9 cellular contexts compared by ENCODE assay signal in genomic region chr16:67965668-67966548, GRCh38. TPM values are rescaled to one million over a fixed set of nuclear protein-coding genes. Genes with fewer than 3 reads are reported as not detected.
A peak's percentile ranks its signal among the peaks of the same experiment; 100 is the strongest.
DNase-seq lines count a peak whose midpoint lies in the region; ATAC-seq and TF ChIP-seq lines count a peak whose summit lies in the region.
"Had no signal": no experiment of that assay in that cellular context is flagged by ENCODE, and none has a peak within 500 bp of the region (broad histone marks: within the 10 kb centered on the region; RNA-seq: fewer than 3 reads in every experiment).

No MANE protein-coding gene starts in this region.

- H3K4me2 ChIP-seq in mesendoderm (ENCODE audit: low read length): no peak overlapping the region

- H3K27me3 Mint-ChIP-seq in activated CD4-positive, alpha-beta T cell treated with anti-CD3 and anti-CD28 coated beads, Interleukin-2, amount 10 ng/mL, durations not matched to agents 24 days and 14 days: no peaks in the 10 kb centered on the region
- H3K27me3 Mint-ChIP-seq in type B pancreatic cell: peaks cover 7% of the 10 kb centered on the region

- H3K18ac ChIP-seq in mesendoderm (ENCODE audit: low read length): no peak overlapping the region

- WGBS in mesendoderm (ENCODE audit: extremely low coverage, insufficient coverage, low lambda C conversion rate): no CpG with 5 or more reads among the region's 11 CpGs

- no peaks in the 10 kb centered on the region for H3K27me3 ChIP-seq in mesendoderm (ENCODE audit: insufficient read depth, low read length, poor library complexity)

- TF ChIP-seq CTCF in choroid plexus epithelial cell (conservative IDR thresholded peaks at IDR 0.05; ENCODE audit: low read depth, low read length) (no peak), type B pancreatic cell (conservative IDR thresholded peaks at IDR 0.05) (no peak)

- H3K4me3 ChIP-seq in choroid plexus epithelial cell (ENCODE audit: low read depth, low read length): peak overlapping the region; percentile 84
- no peak overlapping the region for H3K4me3 ChIP-seq in mesendoderm (ENCODE audit: low read length)

- no peak overlapping the region for H2BK5ac ChIP-seq in mesendoderm (ENCODE audit: low read length)

- peaks cover 8% of the 10 kb centered on the region for H3K4me1 ChIP-seq in mesendoderm (ENCODE audit: control insufficient read depth, low read depth, low read length)

- no peak overlapping the region for H4K8ac ChIP-seq in mesendoderm (ENCODE audit: low read depth, low read length)

- peaks cover 18% of the 10 kb centered on the region for H3K79me2 ChIP-seq in mesendoderm (ENCODE audit: control insufficient read depth, insufficient read depth, low read length)

- no peak overlapping the region for H3K4me3 Mint-ChIP-seq in activated CD4-positive, alpha-beta T cell treated with anti-CD3 and anti-CD28 coated beads, Interleukin-2, amount 10 ng/mL, durations not matched to agents 24 days and 14 days
- peak overlapping the region; percentile 89 for H3K4me3 Mint-ChIP-seq in type B pancreatic cell

- H3K9ac ChIP-seq in mesendoderm (ENCODE audit: low read length): peak overlapping the region; percentile 53

- no peak overlapping the region for H2BK120ac ChIP-seq in mesendoderm (ENCODE audit: low read depth, low read length)

- peak overlapping the region; percentile 78 for H3K56ac ChIP-seq in mesendoderm (ENCODE audit: low read length)

- no peak overlapping the region for H3K23ac ChIP-seq in mesendoderm (ENCODE audit: low read length)

- H3K36me3 ChIP-seq in mesendoderm (ENCODE audit: control insufficient read depth, insufficient read depth, low read length): peaks cover 8% of the 10 kb centered on the region

- H3K4me1 Mint-ChIP-seq in activated CD4-positive, alpha-beta T cell treated with anti-CD3 and anti-CD28 coated beads, Interleukin-2, amount 10 ng/mL, durations not matched to agents 24 days and 14 days: peaks cover 24% of the 10 kb centered on the region
- peaks cover 28% of the 10 kb centered on the region for H3K4me1 Mint-ChIP-seq in type B pancreatic cell (ENCODE audit: unreplicated experiment)

- H4K5ac ChIP-seq in mesendoderm (ENCODE audit: low read length): no peak overlapping the region

- intact Hi-C loops in activated CD4-positive, alpha-beta T cell treated with anti-CD3 and anti-CD28 coated beads, Interleukin-2, amount 10 ng/mL, durations not matched to agents 24 days and 14 days (cut with micrococcal nuclease): no loop called here

- H3K36me3 Mint-ChIP-seq in activated CD4-positive, alpha-beta T cell treated with anti-CD3 and anti-CD28 coated beads, Interleukin-2, amount 10 ng/mL, durations not matched to agents 24 days and 14 days (ENCODE audit: low read depth): peaks cover 16% of the 10 kb centered on the region
- H3K36me3 Mint-ChIP-seq in type B pancreatic cell: peaks cover 12% of the 10 kb centered on the region

- peaks cover 24% of the 10 kb centered on the region for H3K79me1 ChIP-seq in mesendoderm (ENCODE audit: low read length)

- no peak overlapping the region for H2BK15ac ChIP-seq in mesendoderm (replicated peaks; ENCODE audit: low read depth)

- H2AK5ac ChIP-seq in mesendoderm (ENCODE audit: low read length): no peak overlapping the region

- H3K27ac ChIP-seq in mesendoderm (ENCODE audit: low read depth, low read length): no peak overlapping the region

- peak overlapping the region; percentile 41 for H3K27ac Mint-ChIP-seq in activated CD4-positive, alpha-beta T cell treated with anti-CD3 and anti-CD28 coated beads, Interleukin-2, amount 10 ng/mL, durations not matched to agents 24 days and 14 days
- peak overlapping the region; percentile 98 for H3K27ac Mint-ChIP-seq in type B pancreatic cell

- H3K4ac ChIP-seq in mesendoderm (ENCODE audit: low read depth, low read length): peak overlapping the region; percentile 8

- no peak for ATAC-seq in GM19023 (IDR thresholded peaks at IDR 0.05; ENCODE audit: unreplicated experiment)
- no peak for ATAC-seq in GM21515 (IDR thresholded peaks at IDR 0.05; ENCODE audit: unreplicated experiment)

- DNase-seq in activated CD4-positive, alpha-beta T cell treated with anti-CD3 and anti-CD28 coated beads, Interleukin-2, amount 10 ng/mL, durations not matched to agents 24 days and 14 days: no peak
- no peak for DNase-seq in activated CD4-positive, alpha-beta T cell treated with anti-CD3 and anti-CD28 coated beads, Interleukin-2, amount 50 U/mL, for 48 hours
- DNase-seq in choroid plexus epithelial cell (ENCODE audit: low read depth) (peak; percentile 48), mesendoderm (no peak), type B pancreatic cell (ENCODE audit: extremely low spot score, unreplicated experiment) (no peak), NCI-H446 (lab: John Stamatoyannopoulos, UW) (no peak)
- DNase-seq: retina had no signal

- no peaks in the 10 kb centered on the region for H3K9me3 Mint-ChIP-seq in activated CD4-positive, alpha-beta T cell treated with anti-CD3 and anti-CD28 coated beads, Interleukin-2, amount 10 ng/mL, durations not matched to agents 24 days and 14 days
- H3K9me3 Mint-ChIP-seq in type B pancreatic cell: no peaks in the 10 kb centered on the region

RNA-seq across cellular contexts. Expression of gene SLC12A4, which starts 2.5 kb away (rescaled TPM):
- 40.6 and 44.7 TPM in 2 replicates for total RNA-seq in activated CD4-positive, alpha-beta T cell treated with anti-CD3 and anti-CD28 coated beads, Interleukin-2, amount 10 ng/mL, durations not matched to agents 24 days and 14 days
- polyA plus RNA-seq in mesendoderm (2013, experiment 1 of 2): 19.6 TPM
- polyA plus RNA-seq in mesendoderm (2013, experiment 2 of 2): 17.4 TPM
- 48.1 and 68.8 TPM in 2 replicates for total RNA-seq in type B pancreatic cell (ENCODE audit: low replicate concordance)

RNA-seq across cellular contexts. Expression of gene DPEP3, which starts 14.4 kb away (rescaled TPM):
- not detected in 2 replicates for total RNA-seq in activated CD4-positive, alpha-beta T cell treated with anti-CD3 and anti-CD28 coated beads, Interleukin-2, amount 10 ng/mL, durations not matched to agents 24 days and 14 days
- 2.8 TPM for polyA plus RNA-seq in mesendoderm (2013, experiment 1 of 2)
- 3.8 TPM for polyA plus RNA-seq in mesendoderm (2013, experiment 2 of 2)
- not detected in 2 replicates for total RNA-seq in type B pancreatic cell (ENCODE audit: low replicate concordance)

RNA-seq across cellular contexts. Expression of gene LCAT, which starts 22.0 kb away (rescaled TPM):
- total RNA-seq in activated CD4-positive, alpha-beta T cell treated with anti-CD3 and anti-CD28 coated beads, Interleukin-2, amount 10 ng/mL, durations not matched to agents 24 days and 14 days: 16.5 and 18.2 TPM in 2 replicates
- polyA plus RNA-seq in mesendoderm (2013, experiment 1 of 2): 8.5 TPM
- polyA plus RNA-seq in mesendoderm (2013, experiment 2 of 2): 7.3 TPM
- 20.2 and 26.1 TPM in 2 replicates for total RNA-seq in type B pancreatic cell (ENCODE audit: low replicate concordance)

RNA-seq across cellular contexts. Expression of gene PSMB10, which starts 29.3 kb away (rescaled TPM):
- 211 and 214 TPM in 2 replicates for total RNA-seq in activated CD4-positive, alpha-beta T cell treated with anti-CD3 and anti-CD28 coated beads, Interleukin-2, amount 10 ng/mL, durations not matched to agents 24 days and 14 days
- polyA plus RNA-seq in mesendoderm (2013, experiment 1 of 2): 60.4 TPM
- 58.4 TPM for polyA plus RNA-seq in mesendoderm (2013, experiment 2 of 2)
- total RNA-seq in type B pancreatic cell (ENCODE audit: low replicate concordance): 51.9 and 68.8 TPM in 2 replicates

RNA-seq across cellular contexts. Expression of gene DPEP2, which starts 33.4 kb away (rescaled TPM):
- total RNA-seq in activated CD4-positive, alpha-beta T cell treated with anti-CD3 and anti-CD28 coated beads, Interleukin-2, amount 10 ng/mL, durations not matched to agents 24 days and 14 days: 1.7 and 2.3 TPM in 2 replicates
- polyA plus RNA-seq in mesendoderm (2013, experiment 1 of 2): not detected
- not detected for polyA plus RNA-seq in mesendoderm (2013, experiment 2 of 2)
- total RNA-seq in type B pancreatic cell (ENCODE audit: low replicate concordance): not detected in 2 replicates
